In the genomic region with DNA sequence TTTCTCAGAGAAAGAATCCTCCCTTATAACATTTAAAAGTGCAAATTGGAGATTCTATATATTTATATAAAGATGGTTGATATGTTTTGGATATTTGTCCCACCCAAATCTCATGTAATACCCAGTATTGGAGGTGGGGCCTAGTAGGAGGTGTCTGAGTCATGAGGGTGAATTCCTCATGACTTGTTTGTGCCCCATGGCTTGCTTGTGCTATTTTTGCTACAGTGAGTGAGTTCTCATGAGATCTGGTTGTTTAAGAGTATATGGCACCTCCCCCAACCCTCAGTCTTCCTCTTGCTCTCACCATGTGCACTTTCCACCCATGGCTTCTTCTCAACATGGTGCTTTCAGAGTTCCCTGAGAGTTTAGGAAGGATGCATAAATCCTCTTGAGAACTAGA, we compare ENCODE assay signal across 1 cellular context.
TF ChIP-seq lines count a peak whose summit lies in the region.

No MANE protein-coding gene starts in this region.

TF ChIP-seq in GM23338, 12 proteins besides CTCF, POLR2A, EP300 and RAD21 (continued from another document):
- TF ChIP-seq, protein P1, sequence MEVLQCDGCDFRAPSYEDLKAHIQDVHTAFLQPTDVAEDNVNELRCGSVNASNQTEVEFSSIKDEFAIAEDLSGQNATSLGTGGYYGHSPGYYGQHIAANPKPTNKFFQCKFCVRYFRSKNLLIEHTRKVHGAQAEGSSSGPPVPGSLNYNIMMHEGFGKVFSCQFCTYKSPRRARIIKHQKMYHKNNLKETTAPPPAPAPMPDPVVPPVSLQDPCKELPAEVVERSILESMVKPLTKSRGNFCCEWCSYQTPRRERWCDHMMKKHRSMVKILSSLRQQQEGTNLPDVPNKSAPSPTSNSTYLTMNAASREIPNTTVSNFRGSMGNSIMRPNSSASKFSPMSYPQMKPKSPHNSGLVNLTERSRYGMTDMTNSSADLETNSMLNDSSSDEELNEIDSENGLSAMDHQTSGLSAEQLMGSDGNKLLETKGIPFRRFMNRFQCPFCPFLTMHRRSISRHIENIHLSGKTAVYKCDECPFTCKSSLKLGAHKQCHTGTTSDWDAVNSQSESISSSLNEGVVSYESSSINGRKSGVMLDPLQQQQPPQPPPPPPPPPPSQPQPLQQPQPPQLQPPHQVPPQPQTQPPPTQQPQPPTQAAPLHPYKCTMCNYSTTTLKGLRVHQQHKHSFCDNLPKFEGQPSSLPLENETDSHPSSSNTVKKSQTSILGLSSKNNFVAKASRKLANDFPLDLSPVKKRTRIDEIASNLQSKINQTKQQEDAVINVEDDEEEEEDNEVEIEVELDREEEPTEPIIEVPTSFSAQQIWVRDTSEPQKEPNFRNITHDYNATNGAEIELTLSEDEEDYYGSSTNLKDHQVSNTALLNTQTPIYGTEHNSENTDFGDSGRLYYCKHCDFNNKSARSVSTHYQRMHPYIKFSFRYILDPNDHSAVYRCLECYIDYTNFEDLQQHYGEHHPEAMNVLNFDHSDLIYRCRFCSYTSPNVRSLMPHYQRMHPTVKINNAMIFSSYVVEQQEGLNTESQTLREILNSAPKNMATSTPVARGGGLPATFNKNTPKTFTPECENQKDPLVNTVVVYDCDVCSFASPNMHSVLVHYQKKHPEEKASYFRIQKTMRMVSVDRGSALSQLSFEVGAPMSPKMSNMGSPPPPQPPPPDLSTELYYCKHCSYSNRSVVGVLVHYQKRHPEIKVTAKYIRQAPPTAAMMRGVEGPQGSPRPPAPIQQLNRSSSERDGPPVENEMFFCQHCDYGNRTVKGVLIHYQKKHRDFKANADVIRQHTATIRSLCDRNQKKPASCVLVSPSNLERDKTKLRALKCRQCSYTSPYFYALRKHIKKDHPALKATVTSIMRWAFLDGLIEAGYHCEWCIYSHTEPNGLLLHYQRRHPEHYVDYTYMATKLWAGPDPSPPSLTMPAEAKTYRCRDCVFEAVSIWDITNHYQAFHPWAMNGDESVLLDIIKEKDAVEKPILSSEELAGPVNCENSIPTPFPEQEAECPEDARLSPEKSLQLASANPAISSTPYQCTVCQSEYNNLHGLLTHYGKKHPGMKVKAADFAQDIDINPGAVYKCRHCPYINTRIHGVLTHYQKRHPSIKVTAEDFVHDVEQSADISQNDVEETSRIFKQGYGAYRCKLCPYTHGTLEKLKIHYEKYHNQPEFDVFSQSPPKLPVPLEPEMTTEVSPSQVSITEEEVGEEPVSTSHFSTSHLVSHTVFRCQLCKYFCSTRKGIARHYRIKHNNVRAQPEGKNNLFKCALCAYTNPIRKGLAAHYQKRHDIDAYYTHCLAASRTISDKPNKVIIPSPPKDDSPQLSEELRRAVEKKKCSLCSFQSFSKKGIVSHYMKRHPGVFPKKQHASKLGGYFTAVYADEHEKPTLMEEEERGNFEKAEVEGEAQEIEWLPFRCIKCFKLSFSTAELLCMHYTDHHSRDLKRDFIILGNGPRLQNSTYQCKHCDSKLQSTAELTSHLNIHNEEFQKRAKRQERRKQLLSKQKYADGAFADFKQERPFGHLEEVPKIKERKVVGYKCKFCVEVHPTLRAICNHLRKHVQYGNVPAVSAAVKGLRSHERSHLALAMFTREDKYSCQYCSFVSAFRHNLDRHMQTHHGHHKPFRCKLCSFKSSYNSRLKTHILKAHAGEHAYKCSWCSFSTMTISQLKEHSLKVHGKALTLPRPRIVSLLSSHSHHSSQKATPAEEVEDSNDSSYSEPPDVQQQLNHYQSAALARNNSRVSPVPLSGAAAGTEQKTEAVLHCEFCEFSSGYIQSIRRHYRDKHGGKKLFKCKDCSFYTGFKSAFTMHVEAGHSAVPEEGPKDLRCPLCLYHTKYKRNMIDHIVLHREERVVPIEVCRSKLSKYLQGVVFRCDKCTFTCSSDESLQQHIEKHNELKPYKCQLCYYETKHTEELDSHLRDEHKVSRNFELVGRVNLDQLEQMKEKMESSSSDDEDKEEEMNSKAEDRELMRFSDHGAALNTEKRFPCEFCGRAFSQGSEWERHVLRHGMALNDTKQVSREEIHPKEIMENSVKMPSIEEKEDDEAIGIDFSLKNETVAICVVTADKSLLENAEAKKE (CRISPR knock-in tag; IDR thresholded peaks at IDR 0.05), result no peak
- no peak for TF ChIP-seq STAT1 (IDR thresholded peaks at IDR 0.05; ENCODE audit: unreplicated experiment)
- TF ChIP-seq EZH2phosphoT487 (IDR thresholded peaks at IDR 0.05; ENCODE audit: unreplicated experiment), result no peak
- TF ChIP-seq, protein P2, sequence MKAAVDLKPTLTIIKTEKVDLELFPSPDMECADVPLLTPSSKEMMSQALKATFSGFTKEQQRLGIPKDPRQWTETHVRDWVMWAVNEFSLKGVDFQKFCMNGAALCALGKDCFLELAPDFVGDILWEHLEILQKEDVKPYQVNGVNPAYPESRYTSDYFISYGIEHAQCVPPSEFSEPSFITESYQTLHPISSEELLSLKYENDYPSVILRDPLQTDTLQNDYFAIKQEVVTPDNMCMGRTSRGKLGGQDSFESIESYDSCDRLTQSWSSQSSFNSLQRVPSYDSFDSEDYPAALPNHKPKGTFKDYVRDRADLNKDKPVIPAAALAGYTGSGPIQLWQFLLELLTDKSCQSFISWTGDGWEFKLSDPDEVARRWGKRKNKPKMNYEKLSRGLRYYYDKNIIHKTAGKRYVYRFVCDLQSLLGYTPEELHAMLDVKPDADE (IDR thresholded peaks at IDR 0.05), result no peak
- TF ChIP-seq ZNF331 (CRISPR knock-in tag; IDR thresholded peaks at IDR 0.05; ENCODE audit: low read depth), result no peak
- no peak for TF ChIP-seq CREB1 (CRISPR knock-in tag; IDR thresholded peaks at IDR 0.05; ENCODE audit: low read depth)
- TF ChIP-seq, protein P3, sequence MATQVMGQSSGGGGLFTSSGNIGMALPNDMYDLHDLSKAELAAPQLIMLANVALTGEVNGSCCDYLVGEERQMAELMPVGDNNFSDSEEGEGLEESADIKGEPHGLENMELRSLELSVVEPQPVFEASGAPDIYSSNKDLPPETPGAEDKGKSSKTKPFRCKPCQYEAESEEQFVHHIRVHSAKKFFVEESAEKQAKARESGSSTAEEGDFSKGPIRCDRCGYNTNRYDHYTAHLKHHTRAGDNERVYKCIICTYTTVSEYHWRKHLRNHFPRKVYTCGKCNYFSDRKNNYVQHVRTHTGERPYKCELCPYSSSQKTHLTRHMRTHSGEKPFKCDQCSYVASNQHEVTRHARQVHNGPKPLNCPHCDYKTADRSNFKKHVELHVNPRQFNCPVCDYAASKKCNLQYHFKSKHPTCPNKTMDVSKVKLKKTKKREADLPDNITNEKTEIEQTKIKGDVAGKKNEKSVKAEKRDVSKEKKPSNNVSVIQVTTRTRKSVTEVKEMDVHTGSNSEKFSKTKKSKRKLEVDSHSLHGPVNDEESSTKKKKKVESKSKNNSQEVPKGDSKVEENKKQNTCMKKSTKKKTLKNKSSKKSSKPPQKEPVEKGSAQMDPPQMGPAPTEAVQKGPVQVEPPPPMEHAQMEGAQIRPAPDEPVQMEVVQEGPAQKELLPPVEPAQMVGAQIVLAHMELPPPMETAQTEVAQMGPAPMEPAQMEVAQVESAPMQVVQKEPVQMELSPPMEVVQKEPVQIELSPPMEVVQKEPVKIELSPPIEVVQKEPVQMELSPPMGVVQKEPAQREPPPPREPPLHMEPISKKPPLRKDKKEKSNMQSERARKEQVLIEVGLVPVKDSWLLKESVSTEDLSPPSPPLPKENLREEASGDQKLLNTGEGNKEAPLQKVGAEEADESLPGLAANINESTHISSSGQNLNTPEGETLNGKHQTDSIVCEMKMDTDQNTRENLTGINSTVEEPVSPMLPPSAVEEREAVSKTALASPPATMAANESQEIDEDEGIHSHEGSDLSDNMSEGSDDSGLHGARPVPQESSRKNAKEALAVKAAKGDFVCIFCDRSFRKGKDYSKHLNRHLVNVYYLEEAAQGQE (IDR thresholded peaks at IDR 0.05; ENCODE audit: unreplicated experiment), result no peak
- TF ChIP-seq POLR2AphosphoS5 (IDR thresholded peaks at IDR 0.05; ENCODE audit: low read depth), result no peak
